9 cellular contexts compared by ENCODE assay signal in genomic region chr11:3949132-3949531, GRCh38.
DNase-seq lines count a peak whose midpoint lies in the region; ATAC-seq and TF ChIP-seq lines count a peak whose summit lies in the region.
"Had no signal": no experiment of that assay in that cellular context is flagged by ENCODE, and none has a peak within 500 bp of the region (broad histone marks: within the 10 kb centered on the region; RNA-seq: fewer than 3 reads in every experiment).

No MANE protein-coding gene starts in this region.

- peaks cover 78% of the 10 kb centered on the region for H3K79me2 ChIP-seq in DND-41 (ENCODE audit: insufficient read depth, low read length)

- H3K9ac ChIP-seq in DND-41 (ENCODE audit: low read depth, low read length): peak overlapping the region; percentile 65
- H3K9ac ChIP-seq in neuronal stem cell (ENCODE audit: low read depth, low read length, poor library complexity): no peak overlapping the region

- intact Hi-C loops in CD14-positive monocyte (cut with micrococcal nuclease): no loop called here

- H2AK5ac ChIP-seq in neuronal stem cell (ENCODE audit: low read depth, low read length): no peak overlapping the region

- peak overlapping the region; percentile 86 for H3K27ac Mint-ChIP-seq in activated naive CD4-positive, alpha-beta T cell treated with anti-CD3 and anti-CD28 coated beads, Interleukin-2, amount 50 U/mL, for 24 hours
- peak overlapping the region in 2 of 7 donors; percentile 0 to 20 for H3K27ac Mint-ChIP-seq in CD14-positive monocyte

- no CpG with 5 or more reads among the region's 2 CpGs for WGBS in neuronal stem cell (ENCODE audit: extremely low coverage in 2 of 2, insufficient read length in 2 of 2, insufficient replicate concordance in 1 of 2), 2 donors

- DNase-seq in DND-41 (peak; percentile 75), neuronal stem cell (ENCODE audit: low spot score) (no peak), CD14-positive monocyte (ENCODE audit: low spot score) (no peak), HCEC 1CT (no peak), LoVo (ENCODE audit: low spot score) (no peak)
- DNase-seq: right cardiac atrium had no signal

- no peak overlapping the region for H2AFZ ChIP-seq in DND-41 (ENCODE audit: low read depth, low read length)
- no peak overlapping the region for H2AFZ ChIP-seq in neuronal stem cell (ENCODE audit: low read length)

- no peaks in the 10 kb centered on the region for H3K9me3 ChIP-seq in DND-41 (ENCODE audit: insufficient read depth, low read length, severe bottlenecking)
- peaks cover 0 to 2% of the 10 kb centered on the region in 2 donors for H3K9me3 ChIP-seq in neuronal stem cell (replicated peaks in 1 of 2; ENCODE audit: control insufficient read depth in 2 of 2, insufficient read depth in 1 of 2, low read depth in 1 of 2, low read length in 2 of 2)

- no peak overlapping the region for H2BK120ac ChIP-seq in neuronal stem cell (ENCODE audit: low read depth, low read length)

- H3K27me3 ChIP-seq in DND-41 (ENCODE audit: insufficient read depth, low read length, poor library complexity): no peaks in the 10 kb centered on the region
- no peaks in the 10 kb centered on the region for H3K27me3 ChIP-seq in neuronal stem cell (ENCODE audit: control insufficient read depth in 3 of 3, insufficient read depth in 3 of 3, low read depth in 1 of 3, low read length in 3 of 3)

- no peaks in the 10 kb centered on the region for H3K79me1 ChIP-seq in neuronal stem cell (ENCODE audit: low read depth, low read length)

- no peak overlapping the region for H3K4ac ChIP-seq in neuronal stem cell (ENCODE audit: low read length)

- no peak overlapping the region for H3K23ac ChIP-seq in neuronal stem cell (ENCODE audit: low read depth, low read length, poor library complexity)

- H4K91ac ChIP-seq in neuronal stem cell (ENCODE audit: low read depth, low read length, poor library complexity): no peak overlapping the region

- H2BK5ac ChIP-seq in neuronal stem cell (ENCODE audit: low read length): no peak overlapping the region

- peaks cover 13% of the 10 kb centered on the region for H3K36me3 Mint-ChIP-seq in activated naive CD4-positive, alpha-beta T cell treated with anti-CD3 and anti-CD28 coated beads, Interleukin-2, amount 50 U/mL, for 24 hours
- H3K36me3 Mint-ChIP-seq in CD14-positive monocyte: peaks cover 12 to 23% of the 10 kb centered on the region in 2 donors

- peak overlapping the region; percentile 97 for H3K27ac ChIP-seq in DND-41 (ENCODE audit: low read length)
- H3K27ac ChIP-seq in neuronal stem cell (replicated peaks; ENCODE audit: low read length): no peak overlapping the region

- peak; percentile 83 for ATAC-seq in DND-41 (ENCODE audit: insufficient read depth, low read depth)
- ATAC-seq in GM19455 (IDR thresholded peaks at IDR 0.05; ENCODE audit: unreplicated experiment): peak; percentile 62
- ATAC-seq in HG03442 (IDR thresholded peaks at IDR 0.05; ENCODE audit: unreplicated experiment): peak; percentile 75
- ATAC-seq: right cardiac atrium had no signal

- no peak overlapping the region for H2BK12ac ChIP-seq in neuronal stem cell (ENCODE audit: low read length)

- H4K20me1 ChIP-seq in DND-41 (ENCODE audit: insufficient read depth, low read length): no peaks in the 10 kb centered on the region

- H3K4me1 ChIP-seq in DND-41 (ENCODE audit: insufficient read depth, low read length) (peaks cover 96% of the 10 kb centered on the region), neuronal stem cell (ENCODE audit: control insufficient read depth in 2 of 2, insufficient read depth in 1 of 2, low read depth in 1 of 2, low read length in 2 of 2) (peaks cover 14 to 16% of the 10 kb centered on the region in 2 donors)

- H3K4me1 Mint-ChIP-seq in activated naive CD4-positive, alpha-beta T cell treated with anti-CD3 and anti-CD28 coated beads, Interleukin-2, amount 50 U/mL, for 24 hours: peaks cover 95% of the 10 kb centered on the region
- peaks cover 67% of the 10 kb centered on the region for H3K4me1 Mint-ChIP-seq in CD14-positive monocyte

- peaks cover 3% of the 10 kb centered on the region for H3K9me3 Mint-ChIP-seq in activated naive CD4-positive, alpha-beta T cell treated with anti-CD3 and anti-CD28 coated beads, Interleukin-2, amount 50 U/mL, for 24 hours
- H3K9me3 Mint-ChIP-seq in CD14-positive monocyte: peaks cover 0 to 3% (median 0%) of the 10 kb centered on the region in 7 donors

- H3K4me3 Mint-ChIP-seq in activated naive CD4-positive, alpha-beta T cell treated with anti-CD3 and anti-CD28 coated beads, Interleukin-2, amount 50 U/mL, for 24 hours: peak overlapping the region; percentile 27
- H3K4me3 Mint-ChIP-seq in CD14-positive monocyte: no peak overlapping the region

- TF ChIP-seq CTCF in DND-41 (IDR thresholded peaks at IDR 0.05; ENCODE audit: borderline replicate concordance, extremely low read depth, low read length, poor library complexity, severe bottlenecking) (no peak), CD14-positive monocyte (IDR thresholded peaks at IDR 0.05) (no peak)

- H3K36me3 ChIP-seq in DND-41 (ENCODE audit: insufficient read depth, low read length): 0 out of 2 replicates have a peak, but pooled peaks cover 3% of the 10 kb centered on the region
- no peaks in the 10 kb centered on the region for H3K36me3 ChIP-seq in neuronal stem cell (replicated peaks in 1 of 2; ENCODE audit: control insufficient read depth in 2 of 2, insufficient read depth in 2 of 2, low read length in 2 of 2)

- no peak overlapping the region for H3K14ac ChIP-seq in neuronal stem cell (ENCODE audit: low read length)

- H3K27me3 Mint-ChIP-seq in activated naive CD4-positive, alpha-beta T cell treated with anti-CD3 and anti-CD28 coated beads, Interleukin-2, amount 50 U/mL, for 24 hours: no peaks in the 10 kb centered on the region
- H3K27me3 Mint-ChIP-seq in CD14-positive monocyte (ENCODE audit: low read depth in 3 of 3): no peaks in the 10 kb centered on the region

- H3K4me2 ChIP-seq in DND-41 (ENCODE audit: insufficient read depth, low read length) (peak overlapping the region; percentile 67), neuronal stem cell (ENCODE audit: insufficient read depth, low read length, poor library complexity, severe bottlenecking) (no peak overlapping the region)

- H3K4me3 ChIP-seq in DND-41 (ENCODE audit: low read depth in 1 of 2, low read length in 2 of 2) (peak overlapping the region in 1 of 2 experiments; percentile 21; a peak in 1 of 4 replicates), neuronal stem cell (ENCODE audit: low read length in 2 of 2) (no peak overlapping the region)

- H4K8ac ChIP-seq in neuronal stem cell (ENCODE audit: low read depth, low read length): no peak overlapping the region

- no peak overlapping the region for H3K18ac ChIP-seq in neuronal stem cell (ENCODE audit: low read length)

- no peak overlapping the region for H2BK15ac ChIP-seq in neuronal stem cell (ENCODE audit: low read length)
